ENCODE assay signal across 1 cellular context in the genomic region with DNA sequence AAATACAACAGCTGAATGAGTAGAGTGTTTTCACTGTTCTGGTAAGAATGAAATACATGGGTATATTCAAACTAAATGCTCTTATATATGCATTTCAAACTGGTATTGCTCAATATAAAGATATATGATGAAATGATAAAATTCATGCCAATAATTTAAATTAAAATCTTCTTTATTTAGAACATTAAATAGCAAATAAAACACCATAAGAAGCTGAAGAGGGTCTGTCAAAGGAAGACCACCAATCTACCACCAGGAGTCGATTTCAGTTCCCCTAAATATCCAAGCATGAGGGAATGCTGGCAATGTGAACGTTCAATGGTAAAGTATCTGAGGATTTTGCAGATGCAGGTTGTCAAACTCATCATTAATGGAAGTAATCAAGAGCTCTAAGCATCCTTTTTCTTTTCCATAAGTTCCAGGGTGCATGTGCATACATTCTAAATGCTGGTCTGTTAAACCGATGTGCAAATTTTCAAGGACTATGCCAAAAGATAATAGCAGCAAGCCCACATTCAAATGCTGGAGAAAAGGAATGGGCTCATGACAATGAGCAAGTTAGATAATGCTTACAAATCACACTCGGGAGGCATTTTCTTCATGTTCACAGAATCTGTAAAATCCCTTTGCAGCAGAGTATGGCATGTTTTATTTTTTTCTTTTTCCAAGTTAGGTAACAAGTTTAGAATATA.
A peak's percentile ranks its signal among the peaks of the same experiment; 100 is the strongest.
TF ChIP-seq lines count a peak whose summit lies in the region.

No MANE protein-coding gene starts in this region.

TF ChIP-seq in A549, 52 proteins besides CTCF, POLR2A, EP300 and RAD21 (continued from another document):
- TF ChIP-seq, protein P1, sequence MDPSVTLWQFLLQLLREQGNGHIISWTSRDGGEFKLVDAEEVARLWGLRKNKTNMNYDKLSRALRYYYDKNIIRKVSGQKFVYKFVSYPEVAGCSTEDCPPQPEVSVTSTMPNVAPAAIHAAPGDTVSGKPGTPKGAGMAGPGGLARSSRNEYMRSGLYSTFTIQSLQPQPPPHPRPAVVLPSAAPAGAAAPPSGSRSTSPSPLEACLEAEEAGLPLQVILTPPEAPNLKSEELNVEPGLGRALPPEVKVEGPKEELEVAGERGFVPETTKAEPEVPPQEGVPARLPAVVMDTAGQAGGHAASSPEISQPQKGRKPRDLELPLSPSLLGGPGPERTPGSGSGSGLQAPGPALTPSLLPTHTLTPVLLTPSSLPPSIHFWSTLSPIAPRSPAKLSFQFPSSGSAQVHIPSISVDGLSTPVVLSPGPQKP (IDR thresholded peaks at IDR 0.05; ENCODE audit: low read depth, low read length), result no peak
- TF ChIP-seq, protein P2, sequence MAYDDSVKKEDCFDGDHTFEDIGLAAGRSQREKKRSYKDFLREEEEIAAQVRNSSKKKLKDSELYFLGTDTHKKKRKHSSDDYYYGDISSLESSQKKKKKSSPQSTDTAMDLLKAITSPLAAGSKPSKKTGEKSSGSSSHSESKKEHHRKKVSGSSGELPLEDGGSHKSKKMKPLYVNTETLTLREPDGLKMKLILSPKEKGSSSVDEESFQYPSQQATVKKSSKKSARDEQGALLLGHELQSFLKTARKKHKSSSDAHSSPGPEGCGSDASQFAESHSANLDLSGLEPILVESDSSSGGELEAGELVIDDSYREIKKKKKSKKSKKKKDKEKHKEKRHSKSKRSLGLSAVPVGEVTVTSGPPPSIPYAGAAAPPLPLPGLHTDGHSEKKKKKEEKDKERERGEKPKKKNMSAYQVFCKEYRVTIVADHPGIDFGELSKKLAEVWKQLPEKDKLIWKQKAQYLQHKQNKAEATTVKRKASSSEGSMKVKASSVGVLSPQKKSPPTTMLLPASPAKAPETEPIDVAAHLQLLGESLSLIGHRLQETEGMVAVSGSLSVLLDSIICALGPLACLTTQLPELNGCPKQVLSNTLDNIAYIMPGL (CRISPR knock-in tag; IDR thresholded peaks at IDR 0.05; ENCODE audit: borderline replicate concordance), result no peak
- TF ChIP-seq RARB (CRISPR knock-in tag; IDR thresholded peaks at IDR 0.05), result peak; percentile 88
- TF ChIP-seq, protein P3, sequence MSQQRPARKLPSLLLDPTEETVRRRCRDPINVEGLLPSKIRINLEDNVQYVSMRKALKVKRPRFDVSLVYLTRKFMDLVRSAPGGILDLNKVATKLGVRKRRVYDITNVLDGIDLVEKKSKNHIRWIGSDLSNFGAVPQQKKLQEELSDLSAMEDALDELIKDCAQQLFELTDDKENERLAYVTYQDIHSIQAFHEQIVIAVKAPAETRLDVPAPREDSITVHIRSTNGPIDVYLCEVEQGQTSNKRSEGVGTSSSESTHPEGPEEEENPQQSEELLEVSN (IDR thresholded peaks at IDR 0.05; ENCODE audit: borderline replicate concordance, low read depth), result no peak
- no peak for TF ChIP-seq HOXB13 (CRISPR knock-in tag; IDR thresholded peaks at IDR 0.05; ENCODE audit: low read depth)
TF ChIP-seq in A549: peak in this region for 5.
